In genomic region chr16:81080233-81080632, GRCh38 we compare ENCODE assay signal across 24 cellular contexts. TPM values are rescaled to one million over a fixed set of nuclear protein-coding genes. Genes with fewer than 3 reads are reported as not detected.
"Had no signal": no experiment of that assay in that cellular context is flagged by ENCODE, and none has a peak within 500 bp of the region (broad histone marks: within the 10 kb centered on the region; RNA-seq: fewer than 3 reads in every experiment).

No MANE protein-coding gene starts in this region.

- H3K27me3 ChIP-seq: heart left ventricle, spleen, stomach had no signal

- H3K27ac Mint-ChIP-seq: stimulated activated memory B cell treated with anti-CD40 and anti-IgM and Interleukin-4, amounts not matched to agents 10 μg/mL and 1 μg/mL and 100 μg/mL, for 72 hours had no signal

- H2AFZ ChIP-seq: parathyroid adenoma had no signal

- H3K36me3 Mint-ChIP-seq: stimulated activated memory B cell treated with anti-CD40 and anti-IgM and Interleukin-4, amounts not matched to agents 10 μg/mL and 1 μg/mL and 100 μg/mL, for 72 hours had no signal

- H3K9me3 Mint-ChIP-seq: naive thymus-derived CD8-positive, alpha-beta T cell; stimulated activated memory B cell treated with anti-CD40 and anti-IgM and Interleukin-4, amounts not matched to agents 10 μg/mL and 1 μg/mL and 100 μg/mL, for 72 hours had no signal

- H3K4me3 ChIP-seq: heart left ventricle, lung, mucosa of descending colon, psoas muscle, spleen, stomach, thoracic aorta had no signal

- H3K27me3 Mint-ChIP-seq: naive thymus-derived CD8-positive, alpha-beta T cell; stimulated activated memory B cell treated with anti-CD40 and anti-IgM and Interleukin-4, amounts not matched to agents 10 μg/mL and 1 μg/mL and 100 μg/mL, for 72 hours had no signal

- H3K9me3 ChIP-seq: heart left ventricle, mucosa of descending colon, psoas muscle, spleen, stomach, thoracic aorta had no signal

- H3K4me1 Mint-ChIP-seq: stimulated activated memory B cell treated with anti-CD40 and anti-IgM and Interleukin-4, amounts not matched to agents 10 μg/mL and 1 μg/mL and 100 μg/mL, for 72 hours had no signal

- DNase-seq: cerebellar nuclear complex; dermis blood vessel endothelial cell; foreskin melanocyte; heart left ventricle; left colon; left ventricle myocardium superior; mucosa of descending colon; naive thymus-derived CD8-positive, alpha-beta T cell; psoas muscle; retina; spleen; stimulated activated CD4-positive, alpha-beta T cell treated with anti-CD3 and anti-CD28 coated beads, Interleukin-15, amount 100 ng/mL, for 24 hours; stimulated activated CD4-positive, alpha-beta T cell treated with anti-CD3 and anti-CD28 coated beads, Interleukin-1b, Interleukin-23, amount 100 ng/mL, for 48 hours; stimulated activated CD4-positive, alpha-beta T cell treated with anti-CD3 and anti-CD28 coated beads, Interleukin-4, amount 100 ng/mL, for 24 hours; stomach; substantia nigra; trophoblast cell had no signal

- H3K4me1 ChIP-seq: parathyroid adenoma, psoas muscle had no signal

- FAIRE-seq: colon had no signal

- ATAC-seq: heart left ventricle; left colon; left ventricle myocardium superior; mucosa of descending colon; naive thymus-derived CD8-positive, alpha-beta T cell; psoas muscle; sciatic nerve; stimulated activated memory B cell treated with anti-CD40 and anti-IgM and Interleukin-4, amounts not matched to agents 10 μg/mL and 1 μg/mL and 100 μg/mL, for 72 hours had no signal

- H3K36me3 ChIP-seq: thoracic aorta had no signal

- H3K9ac ChIP-seq: parathyroid adenoma had no signal

- H3K4me3 Mint-ChIP-seq: stimulated activated memory B cell treated with anti-CD40 and anti-IgM and Interleukin-4, amounts not matched to agents 10 μg/mL and 1 μg/mL and 100 μg/mL, for 72 hours had no signal

- H3K79me2 ChIP-seq: parathyroid adenoma had no signal

- H3K27ac ChIP-seq: heart left ventricle, parathyroid adenoma, psoas muscle, spleen, stomach, thoracic aorta had no signal

RNA-seq across cellular contexts. Expression of gene C16orf46, which starts 3.2 kb away (rescaled TPM):
- total RNA-seq: skeletal muscle tissue had no signal
